17 cellular contexts compared by ENCODE assay signal in genomic region chr18:76425299-76426101, GRCh38.
DNase-seq lines count a peak whose midpoint lies in the region; ATAC-seq and TF ChIP-seq lines count a peak whose summit lies in the region.
"Had no signal": no experiment of that assay in that cellular context is flagged by ENCODE, and none has a peak within 500 bp of the region (broad histone marks: within the 10 kb centered on the region; RNA-seq: fewer than 3 reads in every experiment).

No MANE protein-coding gene starts in this region.

- H3K79me1 ChIP-seq in mesendoderm (ENCODE audit: low read length), result no peaks in the 10 kb centered on the region

- H3K4me1 Mint-ChIP-seq in HFFc6 (ENCODE audit: low read depth) (peaks cover 72% of the 10 kb centered on the region), endodermal cell (peaks cover 41% of the 10 kb centered on the region)
- peaks cover 0 to 12% of the 10 kb centered on the region in 2 donors for H3K4me1 Mint-ChIP-seq in effector memory CD8-positive, alpha-beta T cell (ENCODE audit: low read depth in 2 of 2)
- H3K4me1 Mint-ChIP-seq in activated CD4-positive, alpha-beta memory T cell treated with anti-CD3 and anti-CD28 coated beads for 36 hours (ENCODE audit: low read depth), result no peaks in the 10 kb centered on the region

- ATAC-seq in effector memory CD8-positive, alpha-beta T cell (replicated peaks), result no peak
- ATAC-seq: activated CD8-positive, alpha-beta T cell treated with anti-CD3 and anti-CD28 coated beads for 36 hours; SK-N-SH treated with all-trans-retinoic acid at 6 μM for 48 hours had no signal

- H2BK120ac ChIP-seq in mesendoderm (ENCODE audit: low read depth, low read length), result no peak overlapping the region

- no peaks in the 10 kb centered on the region for H3K79me2 ChIP-seq in mesendoderm (ENCODE audit: control insufficient read depth, insufficient read depth, low read length)

- no peak overlapping the region for H3K18ac ChIP-seq in mesendoderm (ENCODE audit: low read length)

- intact Hi-C loops in activated CD4-positive, alpha-beta memory T cell treated with anti-CD3 and anti-CD28 coated beads for 36 hours (cut with micrococcal nuclease), result loop anchor here (1.0 kb wide), 1 partner anchor 26 kb away; no protein-coding TSS in a partner anchor

- H4K5ac ChIP-seq in mesendoderm (ENCODE audit: low read length), result no peak overlapping the region

- H3K9me3 ChIP-seq in BLaER1 (no peaks in the 10 kb centered on the region), endodermal cell (ENCODE audit: control insufficient read depth, low read length) (no peaks in the 10 kb centered on the region)
- H3K9me3 ChIP-seq: colonic mucosa, left ventricle myocardium inferior, psoas muscle had no signal

- POLR2A ChIA-PET in activated CD4-positive, alpha-beta memory T cell treated with anti-CD3 and anti-CD28 coated beads for 36 hours (lab: Charles Lee), result no interaction called here

- H3K9ac ChIP-seq in BLaER1, result no peak overlapping the region
- no peak overlapping the region for H3K9ac ChIP-seq in endodermal cell (ENCODE audit: extremely low read depth, low read length, poor library complexity, severe bottlenecking)
- H3K9ac ChIP-seq in mesendoderm (ENCODE audit: low read length), result no peak overlapping the region

- no peak overlapping the region for H3K56ac ChIP-seq in mesendoderm (ENCODE audit: low read length)

- no peak overlapping the region for H3K4ac ChIP-seq in mesendoderm (ENCODE audit: low read depth, low read length)

- H2BK15ac ChIP-seq in mesendoderm (replicated peaks; ENCODE audit: low read depth), result no peak overlapping the region

- H3K27ac ChIP-seq in BLaER1 (no peak overlapping the region), endodermal cell (ENCODE audit: low read depth, low read length) (peak overlapping the region; percentile 8), mesendoderm (ENCODE audit: low read depth, low read length) (no peak overlapping the region)
- H3K27ac ChIP-seq: colonic mucosa, left ventricle myocardium inferior, psoas muscle had no signal

- H3K27me3 Mint-ChIP-seq in HFFc6 (ENCODE audit: insufficient read depth) (no peaks in the 10 kb centered on the region; the same call in 1 of the 2 replicates), endodermal cell (ENCODE audit: insufficient read depth) (no peaks in the 10 kb centered on the region)
- peaks cover 3 to 25% of the 10 kb centered on the region in 2 donors for H3K27me3 Mint-ChIP-seq in effector memory CD8-positive, alpha-beta T cell
- H3K27me3 Mint-ChIP-seq in activated CD4-positive, alpha-beta memory T cell treated with anti-CD3 and anti-CD28 coated beads for 36 hours, result peaks cover 2% of the 10 kb centered on the region
- H3K27me3 Mint-ChIP-seq: activated CD8-positive, alpha-beta T cell treated with anti-CD3 and anti-CD28 coated beads for 36 hours had no signal

- TF ChIP-seq CTCF in HFFc6 (IDR thresholded peaks at IDR 0.05) (no peak), endodermal cell (conservative IDR thresholded peaks at IDR 0.05) (no peak)

- H3K4me3 Mint-ChIP-seq in HFFc6, result peak overlapping the region; percentile 40; the same call in 1 of the 2 replicates
- H3K4me3 Mint-ChIP-seq in endodermal cell, result no peak overlapping the region
- no peak overlapping the region for H3K4me3 Mint-ChIP-seq in effector memory CD8-positive, alpha-beta T cell
- H3K4me3 Mint-ChIP-seq in activated CD4-positive, alpha-beta memory T cell treated with anti-CD3 and anti-CD28 coated beads for 36 hours, result no peak overlapping the region
- H3K4me3 Mint-ChIP-seq: activated CD8-positive, alpha-beta T cell treated with anti-CD3 and anti-CD28 coated beads for 36 hours had no signal

- WGBS in endodermal cell (ENCODE audit: insufficient coverage in 1 of 2, insufficient read length in 1 of 2), 2 experiments, result 63 to 65% methylated on average over 15 to 18 of the region's 18 CpGs
- no CpG with 5 or more reads among the region's 18 CpGs for WGBS in mesendoderm (ENCODE audit: extremely low coverage, insufficient coverage, low lambda C conversion rate)

- H2BK5ac ChIP-seq in mesendoderm (ENCODE audit: low read length), result no peak overlapping the region

- peak overlapping the region; percentile 54; the same call in 1 of the 2 replicates for H3K27ac Mint-ChIP-seq in HFFc6
- no peak overlapping the region for H3K27ac Mint-ChIP-seq in endodermal cell
- peak overlapping the region in 1 of 2 donors; percentile 32 for H3K27ac Mint-ChIP-seq in effector memory CD8-positive, alpha-beta T cell
- H3K27ac Mint-ChIP-seq in activated CD4-positive, alpha-beta memory T cell treated with anti-CD3 and anti-CD28 coated beads for 36 hours, result no peak overlapping the region
- H3K27ac Mint-ChIP-seq: activated CD8-positive, alpha-beta T cell treated with anti-CD3 and anti-CD28 coated beads for 36 hours had no signal

- DNase-seq in HFFc6 (peak; percentile 62), endodermal cell (peak; percentile 65), mesendoderm (peak; percentile 62), GOT3 (lab: John Stamatoyannopoulos, UW) (no peak), glomerular visceral epithelial cell (ENCODE audit: extremely low spot score) (no peak)
- no peak for DNase-seq in effector memory CD8-positive, alpha-beta T cell
- DNase-seq in activated CD4-positive, alpha-beta memory T cell treated with anti-CD3 and anti-CD28 coated beads for 36 hours, result no peak
- DNase-seq: activated CD8-positive, alpha-beta T cell treated with anti-CD3 and anti-CD28 coated beads for 36 hours; aorta; colonic mucosa; hippocampal formation; left ventricle myocardium inferior; NCI-H1694 treated with DMSO at 0.1 percent for 48 hours; NCI-H510A; psoas muscle had no signal

- H3K4me3 ChIP-seq in BLaER1, result no peak overlapping the region
- no peak overlapping the region for H3K4me3 ChIP-seq in endodermal cell (ENCODE audit: low read length)
- H3K4me3 ChIP-seq in mesendoderm (ENCODE audit: low read length), result no peak overlapping the region
- H3K4me3 ChIP-seq: colonic mucosa, left ventricle myocardium inferior, psoas muscle had no signal

- no peaks in the 10 kb centered on the region for H3K27me3 ChIP-seq in BLaER1
- H3K27me3 ChIP-seq in endodermal cell (ENCODE audit: control insufficient read depth, insufficient read depth, low read length, poor library complexity, severe bottlenecking), result no peaks in the 10 kb centered on the region
- H3K27me3 ChIP-seq in mesendoderm (ENCODE audit: insufficient read depth, low read length, poor library complexity), result no peaks in the 10 kb centered on the region
- H3K27me3 ChIP-seq: colonic mucosa had no signal

- no peaks in the 10 kb centered on the region for H3K36me3 Mint-ChIP-seq in HFFc6 (ENCODE audit: low read depth)
- no peaks in the 10 kb centered on the region for H3K36me3 Mint-ChIP-seq in endodermal cell (ENCODE audit: low read depth)
- H3K36me3 Mint-ChIP-seq in effector memory CD8-positive, alpha-beta T cell (ENCODE audit: insufficient read depth), result peaks cover 4% of the 10 kb centered on the region
- no peaks in the 10 kb centered on the region for H3K36me3 Mint-ChIP-seq in activated CD4-positive, alpha-beta memory T cell treated with anti-CD3 and anti-CD28 coated beads for 36 hours

- CTCF ChIA-PET in activated CD4-positive, alpha-beta memory T cell treated with anti-CD3 and anti-CD28 coated beads for 36 hours (lab: Charles Lee), result interaction anchor here (1.1 to 2.4 kb wide), 3 partner anchors 10 to 25 kb away, joined by 3 to 29 read pairs (median 6); no protein-coding TSS in a partner anchor

- H3K9me3 Mint-ChIP-seq in HFFc6 (no peaks in the 10 kb centered on the region), endodermal cell (no peaks in the 10 kb centered on the region)
- H3K9me3 Mint-ChIP-seq in effector memory CD8-positive, alpha-beta T cell, result no peaks in the 10 kb centered on the region
- no peaks in the 10 kb centered on the region for H3K9me3 Mint-ChIP-seq in activated CD4-positive, alpha-beta memory T cell treated with anti-CD3 and anti-CD28 coated beads for 36 hours
- H3K9me3 Mint-ChIP-seq: activated CD8-positive, alpha-beta T cell treated with anti-CD3 and anti-CD28 coated beads for 36 hours had no signal

- H2AK5ac ChIP-seq in mesendoderm (ENCODE audit: low read length), result no peak overlapping the region

- H3K4me1 ChIP-seq in BLaER1, result peaks cover 32% of the 10 kb centered on the region
- peaks cover 5% of the 10 kb centered on the region for H3K4me1 ChIP-seq in endodermal cell (ENCODE audit: control insufficient read depth, insufficient read depth, low read length)
- no peaks in the 10 kb centered on the region for H3K4me1 ChIP-seq in mesendoderm (ENCODE audit: control insufficient read depth, low read depth, low read length)
- H3K4me1 ChIP-seq: colonic mucosa had no signal

- no peak overlapping the region for H3K23ac ChIP-seq in mesendoderm (ENCODE audit: low read length)

- H3K36me3 ChIP-seq in BLaER1, result peaks cover 32% of the 10 kb centered on the region
- no peaks in the 10 kb centered on the region for H3K36me3 ChIP-seq in endodermal cell (ENCODE audit: control insufficient read depth, insufficient read depth, low read length)
- H3K36me3 ChIP-seq in mesendoderm (ENCODE audit: control insufficient read depth, insufficient read depth, low read length), result no peaks in the 10 kb centered on the region
- H3K36me3 ChIP-seq: colonic mucosa, left ventricle myocardium inferior had no signal

- H4K8ac ChIP-seq in mesendoderm (ENCODE audit: low read depth, low read length), result no peak overlapping the region

- peak overlapping the region; percentile 15 for H3K4me2 ChIP-seq in BLaER1
- no peak overlapping the region for H3K4me2 ChIP-seq in mesendoderm (ENCODE audit: low read length)

- H4K20me1 ChIP-seq in BLaER1, result peaks cover 100% of the 10 kb centered on the region

Comparison
In these comparisons a context has a peak if more than half of its experiments do, and no peak if none do; other contexts are left out.
1. DNase-seq: peak in HFFc6 (single experiment), endodermal cell (single experiment) and mesendoderm (single experiment); none in effector memory CD8-positive, alpha-beta T cell (0 of 3), activated CD4-positive, alpha-beta memory T cell treated with anti-CD3 and anti-CD28 coated beads for 36 hours (single experiment), GOT3 (single experiment) and glomerular visceral epithelial cell (single experiment).